Comparison of ENCODE assay signal across 1 cellular context in the genomic region with DNA sequence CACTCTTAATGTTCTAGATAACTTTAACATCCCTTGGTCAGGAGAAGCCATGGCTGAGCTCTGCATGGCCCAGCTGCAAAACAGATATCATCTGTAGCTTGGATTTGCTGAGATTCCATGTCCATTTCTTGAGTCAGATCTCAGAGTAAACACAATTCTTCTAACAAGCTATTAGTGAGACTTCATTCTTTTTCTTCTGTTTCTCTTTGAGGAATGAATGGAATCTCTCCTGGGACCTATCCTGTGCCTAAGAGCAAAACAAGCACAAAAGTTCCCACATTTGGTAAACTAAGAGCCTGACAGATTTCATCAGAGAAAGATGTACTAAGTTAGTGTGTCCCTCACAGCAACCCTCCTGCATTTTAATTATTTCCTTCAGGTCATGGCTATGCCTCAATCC.
TF ChIP-seq lines count a peak whose summit lies in the region.

No MANE protein-coding gene starts in this region.

TF ChIP-seq in GM23338, 12 proteins besides CTCF, POLR2A, EP300 and RAD21 (continued from another document):
- TF ChIP-seq ETS1 (IDR thresholded peaks at IDR 0.05): no peak
